10 cellular contexts compared by ENCODE assay signal in the genomic region with DNA sequence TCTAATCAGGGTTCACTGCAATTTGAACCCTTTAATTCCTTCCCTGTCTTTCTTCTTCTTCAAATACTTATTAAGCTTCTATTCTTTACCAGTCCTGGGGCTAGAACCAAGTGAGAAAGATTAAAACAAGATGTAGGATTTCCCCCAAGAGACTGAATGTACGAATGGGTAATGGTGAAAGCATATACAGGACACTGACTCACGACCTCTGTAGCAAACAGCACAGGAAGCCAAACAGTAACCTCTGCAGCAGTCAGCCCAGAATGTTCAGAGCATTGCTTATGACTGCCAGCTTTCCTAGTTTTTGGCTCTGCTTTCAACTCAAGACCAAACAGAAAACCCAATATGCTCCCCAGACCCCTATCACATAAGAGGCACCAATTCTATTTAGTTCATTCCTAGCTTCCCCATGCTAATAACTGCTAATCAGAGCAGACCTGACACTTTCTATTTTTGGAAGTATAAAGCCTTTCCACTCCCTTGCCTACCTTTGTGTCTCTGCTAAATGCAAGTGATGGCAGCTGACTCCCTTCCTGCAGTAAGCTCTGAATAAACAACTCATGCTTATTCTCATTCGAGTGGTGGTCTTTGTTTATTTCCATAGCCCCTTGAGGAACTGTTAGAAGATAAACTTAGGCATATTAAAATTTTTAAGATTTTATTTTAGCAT.
A peak's percentile ranks its signal among the peaks of the same experiment; 100 is the strongest.
DNase-seq lines count a peak whose midpoint lies in the region; ATAC-seq and TF ChIP-seq lines count a peak whose summit lies in the region.
"Had no signal": no experiment of that assay in that cellular context is flagged by ENCODE, and none has a peak within 500 bp of the region (broad histone marks: within the 10 kb centered on the region; RNA-seq: fewer than 3 reads in every experiment).

No MANE protein-coding gene starts in this region.

- H3K9me3 Mint-ChIP-seq in brain, result peaks cover 0 to 5% (median 0%) of the 10 kb centered on the region in 5 experiments
- no peaks in the 10 kb centered on the region for H3K9me3 Mint-ChIP-seq in glutamatergic neuron (ENCODE audit: unreplicated experiment)
- H3K9me3 Mint-ChIP-seq: activated naive CD4-positive, alpha-beta T cell treated with anti-CD3 and anti-CD28 coated beads, Interleukin-2, amount 50 U/mL, for 72 hours had no signal

- peak; percentile 57 for ATAC-seq in left lung

- H3K27ac ChIP-seq in left lung (no peak overlapping the region), Peyer's patch (no peak overlapping the region)

- DNase-seq in AG08395 (ENCODE audit: low spot score) (peak; percentile 72), HFF-Myc (ENCODE audit: extremely low read depth, low read depth) (peak; percentile 56), left lung (no peak), DMS153 (lab: John Stamatoyannopoulos, UW) (no peak), Peyer's patch (no peak), glutamatergic neuron (no peak), NCI-H128 (lab: John Stamatoyannopoulos, UW; ENCODE audit: unreplicated experiment) (no peak)

- no peaks in the 10 kb centered on the region for H3K4me1 ChIP-seq in left lung
- H3K4me1 ChIP-seq in Peyer's patch, result no peaks in the 10 kb centered on the region

- H3K36me3 ChIP-seq in left lung (no peaks in the 10 kb centered on the region), Peyer's patch (no peaks in the 10 kb centered on the region)

- H3K9me3 ChIP-seq in left lung, result no peaks in the 10 kb centered on the region
- H3K9me3 ChIP-seq in Peyer's patch, result no peaks in the 10 kb centered on the region

- intact Hi-C loops in left lung (cut with DNase I), result no loop called here

- H3K4me3 ChIP-seq in HFF-Myc (replicated peaks; ENCODE audit: low read depth, low read length) (no peak overlapping the region), left lung (no peak overlapping the region), Peyer's patch (no peak overlapping the region)

- no peak overlapping the region for H3K4me3 Mint-ChIP-seq in brain
- no peak overlapping the region for H3K4me3 Mint-ChIP-seq in glutamatergic neuron (ENCODE audit: unreplicated experiment)
- H3K4me3 Mint-ChIP-seq: neural crest cell had no signal

- TF ChIP-seq CTCF in HFF-Myc (IDR thresholded peaks at IDR 0.05; ENCODE audit: low read depth, low read length, missing control alignments) (no peak), brain (conservative IDR thresholded peaks at IDR 0.05) (no peak), left lung (IDR thresholded peaks at IDR 0.05) (no peak), Peyer's patch (IDR thresholded peaks at IDR 0.05) (no peak), glutamatergic neuron (IDR thresholded peaks at IDR 0.05; ENCODE audit: partially characterized antibody, unreplicated experiment) (no peak)

- TF ChIP-seq POLR2A in Peyer's patch (IDR thresholded peaks at IDR 0.05), result no peak

- H3K27ac Mint-ChIP-seq in brain, result peak overlapping the region in 3 of 5 experiments; percentile 29 to 54 (median 42)
- no peak overlapping the region for H3K27ac Mint-ChIP-seq in glutamatergic neuron (ENCODE audit: unreplicated experiment)
- H3K27ac Mint-ChIP-seq: activated naive CD4-positive, alpha-beta T cell treated with anti-CD3 and anti-CD28 coated beads, Interleukin-2, amount 50 U/mL, for 72 hours had no signal

- H3K36me3 Mint-ChIP-seq in brain (no peaks in the 10 kb centered on the region), glutamatergic neuron (ENCODE audit: unreplicated experiment) (no peaks in the 10 kb centered on the region)
- H3K36me3 Mint-ChIP-seq: activated naive CD4-positive, alpha-beta T cell treated with anti-CD3 and anti-CD28 coated beads, Interleukin-2, amount 50 U/mL, for 72 hours had no signal

- H3K27me3 ChIP-seq in left lung, result no peaks in the 10 kb centered on the region
- H3K27me3 ChIP-seq in Peyer's patch, result no peaks in the 10 kb centered on the region

- peaks cover 6% of the 10 kb centered on the region for H3K27me3 Mint-ChIP-seq in brain
- no peaks in the 10 kb centered on the region for H3K27me3 Mint-ChIP-seq in glutamatergic neuron (ENCODE audit: unreplicated experiment)

- H3K4me1 Mint-ChIP-seq in brain (peaks cover 16% of the 10 kb centered on the region), glutamatergic neuron (ENCODE audit: low read depth, unreplicated experiment) (no peaks in the 10 kb centered on the region)

Comparison
In these comparisons a context has a peak if more than half of its experiments do, and no peak if none do; other contexts are left out.
1. DNase-seq: peak in AG08395 (single experiment) and HFF-Myc (single experiment); none in left lung (0 of 2), DMS153 (single experiment), Peyer's patch (0 of 3), glutamatergic neuron (single experiment) and NCI-H128 (single experiment).